Comparison of ENCODE assay signal across 20 cellular contexts in the genomic region with DNA sequence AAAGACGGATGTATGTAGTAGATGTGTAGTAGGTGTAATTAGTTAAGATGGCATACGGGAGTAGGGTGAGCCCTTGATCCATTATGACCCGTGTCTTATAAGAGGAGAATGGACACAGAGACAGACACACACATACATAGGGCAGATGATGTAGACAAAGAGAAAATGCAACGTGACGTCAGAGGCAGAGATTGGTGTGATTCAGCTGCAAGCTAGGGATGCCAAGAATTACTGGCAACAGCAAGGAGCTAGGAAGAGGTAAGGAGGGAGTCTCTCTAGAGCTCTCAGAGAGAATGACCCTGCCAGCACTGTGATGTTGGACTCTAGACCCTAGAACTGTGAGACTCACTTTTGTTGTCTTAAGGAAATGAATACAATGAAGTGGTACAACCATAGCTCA.
A peak's percentile ranks its signal among the peaks of the same experiment; 100 is the strongest.
DNase-seq lines count a peak whose midpoint lies in the region; ATAC-seq and TF ChIP-seq lines count a peak whose summit lies in the region.
"Had no signal": no experiment of that assay in that cellular context is flagged by ENCODE, and none has a peak within 500 bp of the region (broad histone marks: within the 10 kb centered on the region; RNA-seq: fewer than 3 reads in every experiment).

No MANE protein-coding gene starts in this region.

- no peak overlapping the region for H3K27ac Mint-ChIP-seq in HFFc6
- H3K27ac Mint-ChIP-seq: activated T-cell treated with anti-CD3 and anti-CD28 coated beads, Interleukin-2, amount 50 U/mL, for 72 hours; IgD-negative memory B cell; naive thymus-derived CD8-positive, alpha-beta T cell had no signal

- H3K4me3 Mint-ChIP-seq in HFFc6, result no peak overlapping the region
- H3K4me3 Mint-ChIP-seq: activated T-cell treated with anti-CD3 and anti-CD28 coated beads, Interleukin-2, amount 50 U/mL, for 72 hours; IgD-negative memory B cell; naive thymus-derived CD8-positive, alpha-beta T cell had no signal

- no peak for ATAC-seq in GM21515 (IDR thresholded peaks at IDR 0.05; ENCODE audit: unreplicated experiment)
- ATAC-seq: activated T-cell treated with anti-CD3 and anti-CD28 coated beads, Interleukin-2, amount 50 U/mL, for 72 hours; body of pancreas; naive thymus-derived CD8-positive, alpha-beta T cell had no signal

- TF ChIP-seq POLR2A in sigmoid colon (IDR thresholded peaks at IDR 0.05), result no peak

- H3K4me1 ChIP-seq in sigmoid colon, result no peaks in the 10 kb centered on the region
- H3K4me1 ChIP-seq: body of pancreas, testis had no signal

- no peak overlapping the region for H3K4me3 ChIP-seq in AG10803 (ENCODE audit: low read length)
- H3K4me3 ChIP-seq in sigmoid colon, result no peak overlapping the region
- H3K4me3 ChIP-seq: body of pancreas, ovary, testis had no signal

- H3K36me3 ChIP-seq in sigmoid colon, result no peaks in the 10 kb centered on the region
- H3K36me3 ChIP-seq: ovary had no signal

- no peaks in the 10 kb centered on the region for H3K36me3 Mint-ChIP-seq in HFFc6 (ENCODE audit: low read depth)
- H3K36me3 Mint-ChIP-seq: IgD-negative memory B cell; naive thymus-derived CD8-positive, alpha-beta T cell had no signal

- intact Hi-C loops in sigmoid colon (cut with DNase I), result no loop called here

- TF ChIP-seq EP300 in sigmoid colon (IDR thresholded peaks at IDR 0.05), result no peak

- H3K4me1 Mint-ChIP-seq in HFFc6 (ENCODE audit: low read depth), result peaks cover 14% of the 10 kb centered on the region

- H3K27ac ChIP-seq in sigmoid colon, result no peak overlapping the region
- H3K27ac ChIP-seq: body of pancreas, ovary, testis had no signal

- H3K27me3 Mint-ChIP-seq in HFFc6 (ENCODE audit: insufficient read depth), result peaks cover 12% of the 10 kb centered on the region

- H3K9me3 Mint-ChIP-seq in HFFc6, result no peaks in the 10 kb centered on the region
- H3K9me3 Mint-ChIP-seq: activated T-cell treated with anti-CD3 and anti-CD28 coated beads, Interleukin-2, amount 50 U/mL, for 72 hours; naive thymus-derived CD8-positive, alpha-beta T cell had no signal

- no peaks in the 10 kb centered on the region for H3K27me3 ChIP-seq in sigmoid colon
- H3K27me3 ChIP-seq: body of pancreas, ovary, testis had no signal

- H3K9me3 ChIP-seq in sigmoid colon, result no peaks in the 10 kb centered on the region
- H3K9me3 ChIP-seq: body of pancreas, Caco-2, ovary, testis had no signal

- DNase-seq in AG10803 (ENCODE audit: low read depth), result peak; percentile 76
- peak; percentile 38 for DNase-seq in HFFc6
- peak; percentile 6 for DNase-seq in dermis blood vessel endothelial cell
- peak; percentile 73 for DNase-seq in iris pigment epithelial cell (ENCODE audit: low read depth)
- DNase-seq in cerebellar cortex (ENCODE audit: low spot score), result no peak
- no peak for DNase-seq in sigmoid colon
- DNase-seq: activated naive CD4-positive, alpha-beta T cell treated with anti-CD3 and anti-CD28 coated beads, Interleukin-2, amount 50 U/mL, for 16 hours; activated T-cell treated with anti-CD3 and anti-CD28 coated beads, Interleukin-2, amount 50 U/mL, for 72 hours; body of pancreas; Caco-2; glutamatergic neuron; naive thymus-derived CD8-positive, alpha-beta T cell; NCI-H1694 treated with DMSO at 0.1 percent for 48 hours; ovary; right cardiac atrium; SHP77; T-helper 1 cell; testis had no signal

- WGBS in sigmoid colon, 2 donors, result 74 to 86% methylated on average over 5 of the region's 5 CpGs

- TF ChIP-seq CTCF in AG10803 (conservative IDR thresholded peaks at IDR 0.05; ENCODE audit: low read length), result no peak
- TF ChIP-seq CTCF in HFFc6 (IDR thresholded peaks at IDR 0.05), result no peak
- TF ChIP-seq CTCF in sigmoid colon (IDR thresholded peaks at IDR 0.05), result no peak

Comparison
In these comparisons a context has a peak if more than half of its experiments do, and no peak if none do; other contexts are left out.
1. DNase-seq: peak in AG10803 (single experiment), HFFc6 (single experiment), dermis blood vessel endothelial cell (single experiment) and iris pigment epithelial cell (single experiment); none in cerebellar cortex (single experiment) and sigmoid colon (single experiment).